In the genomic region with DNA sequence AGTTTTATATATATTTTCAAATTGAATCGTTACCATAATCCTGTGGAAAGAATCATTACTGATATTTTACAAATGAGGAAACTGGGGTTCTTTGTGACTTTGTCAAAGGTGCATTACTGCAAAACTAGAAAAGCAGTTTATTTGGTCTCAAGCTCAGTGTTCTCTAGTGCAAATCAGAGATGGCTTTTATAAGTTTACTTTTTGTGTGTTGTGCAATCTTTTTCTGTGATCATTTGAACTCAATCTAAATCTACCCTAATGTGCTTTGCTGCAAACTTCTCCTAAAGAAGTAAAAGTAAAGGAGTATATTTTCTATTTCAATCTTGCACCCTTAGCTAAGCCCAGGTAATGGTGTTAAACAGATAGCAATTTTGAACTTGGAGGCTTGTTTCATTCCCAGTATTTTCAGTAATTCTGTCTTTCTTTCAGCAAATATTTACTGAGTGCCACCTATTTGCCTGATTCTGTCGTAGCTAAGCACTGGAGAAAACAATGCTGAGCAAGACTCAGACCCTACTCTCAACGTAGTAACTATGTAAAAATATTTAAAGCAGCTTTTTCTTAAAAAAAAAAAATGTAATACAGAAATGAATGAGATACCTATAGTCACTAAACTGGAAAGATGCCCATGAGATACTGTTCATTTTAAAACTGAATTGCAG, we compare ENCODE assay signal across 1 cellular context.
TF ChIP-seq lines count a peak whose summit lies in the region.

No MANE protein-coding gene starts in this region.

TF ChIP-seq in GM23338, 12 proteins besides CTCF, POLR2A, EP300 and RAD21 (continued from another document):
- no peak for TF ChIP-seq ZNF331 (CRISPR knock-in tag; IDR thresholded peaks at IDR 0.05; ENCODE audit: low read depth)
- TF ChIP-seq REST (IDR thresholded peaks at IDR 0.05; ENCODE audit: unreplicated experiment): no peak
- no peak for TF ChIP-seq JUNB (IDR thresholded peaks at IDR 0.05; ENCODE audit: unreplicated experiment)
- no peak for TF ChIP-seq ZNF114 (CRISPR knock-in tag; IDR thresholded peaks at IDR 0.05)
- TF ChIP-seq CREB1 (CRISPR knock-in tag; IDR thresholded peaks at IDR 0.05; ENCODE audit: low read depth): no peak
- TF ChIP-seq ZNF462 (CRISPR knock-in tag; IDR thresholded peaks at IDR 0.05): no peak
- TF ChIP-seq STAT1 (IDR thresholded peaks at IDR 0.05; ENCODE audit: unreplicated experiment): no peak
